Comparison of ENCODE assay signal across 1 cellular context in genomic region chr5:39074009-39074886, GRCh38.
TF ChIP-seq lines count a peak whose summit lies in the region.

Gene RICTOR, minus strand, starts transcription at chr5:39074399. Its CDS starts 22 bp downstream, at chr5:39074377.

TF ChIP-seq in H1, 55 proteins besides CTCF, POLR2A, EP300 and RAD21 (continued from another document):
- TF ChIP-seq GTF2F1 (IDR thresholded peaks at IDR 0.05; ENCODE audit: borderline replicate concordance, low read depth, low read length), result no peak
- peak; percentile 58; the same call in 1 of the 2 replicates for TF ChIP-seq KDM5A (IDR thresholded peaks at IDR 0.05; ENCODE audit: low read length)
- TF ChIP-seq SIN3A (conservative IDR thresholded peaks at IDR 0.05 in 1 of 2, IDR thresholded peaks at IDR 0.05 in 1 of 2; ENCODE audit: low read depth in 1 of 2, low read length in 2 of 2), result 0 out of 4 replicates have a peak, but pooled peaks have one; percentile 7 to 14
- peak; percentile 89 for TF ChIP-seq YY1 (IDR thresholded peaks at IDR 0.05; ENCODE audit: low read depth, low read length)
- peak; percentile 83 for TF ChIP-seq TAF1 (IDR thresholded peaks at IDR 0.05; ENCODE audit: low read depth, low read length)
- no peak for TF ChIP-seq HDAC6 (IDR thresholded peaks at IDR 0.05; ENCODE audit: low read depth, low read length)
- peak; percentile 92; the same call in 1 of the 2 replicates for TF ChIP-seq RBBP5 (IDR thresholded peaks at IDR 0.05; ENCODE audit: borderline replicate concordance, low read depth, low read length)
- no peak for TF ChIP-seq SIRT6 (IDR thresholded peaks at IDR 0.05; ENCODE audit: low read length)
- TF ChIP-seq RXRA (IDR thresholded peaks at IDR 0.05; ENCODE audit: insufficient read depth, low read depth, low read length), result no peak
- TF ChIP-seq BCL11A (IDR thresholded peaks at IDR 0.05; ENCODE audit: low read depth in 2 of 2, low read length in 2 of 2), result no peak
- no peak for TF ChIP-seq SP2 (IDR thresholded peaks at IDR 0.05; ENCODE audit: low read length)
- no peak for TF ChIP-seq CHD7 (IDR thresholded peaks at IDR 0.05; ENCODE audit: insufficient replicate concordance, low read length)
- TF ChIP-seq ASH2L (IDR thresholded peaks at IDR 0.05; ENCODE audit: low read length), result peak; percentile 66
- TF ChIP-seq GABPA (IDR thresholded peaks at IDR 0.05; ENCODE audit: borderline replicate concordance, insufficient read depth, low read length), result no peak
- TF ChIP-seq TAF7 (optimal IDR thresholded peaks at IDR 0.05; ENCODE audit: borderline replicate concordance, low read depth, low read length), result peak; percentile 50
- peak; percentile 42; the same call in 1 of the 2 replicates for TF ChIP-seq E2F6 (IDR thresholded peaks at IDR 0.05)
- peak; percentile 34; the same call in 1 of the 2 replicates for TF ChIP-seq POLR2AphosphoS5 (IDR thresholded peaks at IDR 0.05; ENCODE audit: low read depth, low read length)
- TF ChIP-seq TBP (IDR thresholded peaks at IDR 0.05; ENCODE audit: low read depth, low read length), result peak; percentile 3
- TF ChIP-seq PHF8 (conservative IDR thresholded peaks at IDR 0.05; ENCODE audit: low read depth, low read length), result peak; percentile 82
- TF ChIP-seq EGR1 (IDR thresholded peaks at IDR 0.05; ENCODE audit: borderline replicate concordance, low read depth, low read length), result no peak
- TF ChIP-seq TCF12 (IDR thresholded peaks at IDR 0.05; ENCODE audit: low read depth, low read length), result no peak
- TF ChIP-seq MAX (IDR thresholded peaks at IDR 0.05), result peak; percentile 26; the same call in 1 of the 2 replicates
